Comparison of ENCODE assay signal across 21 cellular contexts in the genomic region with DNA sequence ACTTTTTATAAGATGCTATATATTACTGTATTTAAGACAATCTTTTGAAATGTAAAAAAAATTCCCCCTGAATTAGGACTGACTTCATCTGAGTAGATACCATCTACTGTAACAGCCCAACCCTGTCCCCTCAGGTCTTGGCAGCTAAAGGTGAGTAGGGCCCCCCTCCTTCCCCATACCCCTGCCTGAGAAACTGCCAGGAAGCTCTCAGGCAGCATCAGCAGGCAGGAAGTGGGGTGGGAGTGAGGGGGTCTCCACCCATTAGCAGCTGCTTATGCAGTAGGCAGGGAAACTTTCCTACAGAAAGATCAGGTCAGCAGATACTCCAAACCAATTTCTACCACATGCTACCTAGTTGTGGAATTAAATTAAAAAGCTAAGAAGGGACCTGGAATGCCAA.
"Had no signal": no experiment of that assay in that cellular context is flagged by ENCODE, and none has a peak within 500 bp of the region (broad histone marks: within the 10 kb centered on the region; RNA-seq: fewer than 3 reads in every experiment).

No MANE protein-coding gene starts in this region.

- DNase-seq: cortex of kidney; dorsolateral prefrontal cortex; effector memory CD8-positive, alpha-beta T cell; foreskin keratinocyte; mammary epithelial cell; mucosa of descending colon; naive thymus-derived CD8-positive, alpha-beta T cell; nucleus accumbens; ovary; sigmoid colon; stimulated activated CD4-positive, alpha-beta T cell treated with anti-CD3 and anti-CD28 coated beads, Interleukin-2, amount 100 ng/mL, for 24 hours; stimulated activated CD4-positive, alpha-beta T cell treated with anti-CD3 and anti-CD28 coated beads, Interleukin-4, amount 100 ng/mL, for 4 hours; stimulated activated naive B cell treated with anti-CD40 and anti-IgM and Interleukin-4, amounts not matched to agents 10 μg/mL and 1 μg/mL and 100 μg/mL, for 72 hours; stimulated activated naive CD8-positive, alpha-beta T cell treated with anti-CD3 and anti-CD28 coated beads, Interleukin-15, amount 100 ng/mL, for 72 hours; testis; transverse colon had no signal

- H3K27me3 ChIP-seq: hepatocyte, neural progenitor cell, ovary, right atrium auricular region, sigmoid colon, testis, transverse colon had no signal

- H3K27ac ChIP-seq: dorsolateral prefrontal cortex, foreskin keratinocyte, hepatocyte, neural progenitor cell, ovary, right atrium auricular region, sigmoid colon, skin epidermis, testis, transverse colon had no signal

- H3K4me3 ChIP-seq: dorsolateral prefrontal cortex, hepatocyte, mucosa of descending colon, neural progenitor cell, ovary, right atrium auricular region, sigmoid colon, skin epidermis, testis, transverse colon had no signal

- H3K27ac Mint-ChIP-seq: effector memory CD8-positive, alpha-beta T cell; naive thymus-derived CD8-positive, alpha-beta T cell; neural progenitor cell; stimulated activated naive B cell treated with anti-CD40 and anti-IgM and Interleukin-4, amounts not matched to agents 10 μg/mL and 1 μg/mL and 100 μg/mL, for 72 hours; stimulated activated naive CD8-positive, alpha-beta T cell treated with anti-CD3 and anti-CD28 coated beads, Interleukin-15, amount 100 ng/mL, for 72 hours had no signal

- H3K9me3 ChIP-seq: mucosa of descending colon, ovary, right atrium auricular region, sigmoid colon, testis, transverse colon had no signal

- H3K4me3 Mint-ChIP-seq: effector memory CD8-positive, alpha-beta T cell; naive thymus-derived CD8-positive, alpha-beta T cell; neural progenitor cell; stimulated activated naive B cell treated with anti-CD40 and anti-IgM and Interleukin-4, amounts not matched to agents 10 μg/mL and 1 μg/mL and 100 μg/mL, for 72 hours; stimulated activated naive CD8-positive, alpha-beta T cell treated with anti-CD3 and anti-CD28 coated beads, Interleukin-15, amount 100 ng/mL, for 72 hours had no signal

- H3K36me3 Mint-ChIP-seq: naive thymus-derived CD8-positive, alpha-beta T cell; neural progenitor cell; stimulated activated naive B cell treated with anti-CD40 and anti-IgM and Interleukin-4, amounts not matched to agents 10 μg/mL and 1 μg/mL and 100 μg/mL, for 72 hours had no signal

- H3K4me1 ChIP-seq: foreskin keratinocyte, right atrium auricular region, sigmoid colon, testis, transverse colon had no signal

- H3K36me3 ChIP-seq: neural progenitor cell, ovary, right atrium auricular region, sigmoid colon, transverse colon had no signal

- H3K27me3 Mint-ChIP-seq: effector memory CD8-positive, alpha-beta T cell; stimulated activated naive CD8-positive, alpha-beta T cell treated with anti-CD3 and anti-CD28 coated beads, Interleukin-15, amount 100 ng/mL, for 72 hours had no signal

- H3K9me3 Mint-ChIP-seq: effector memory CD8-positive, alpha-beta T cell; neural progenitor cell; stimulated activated naive CD8-positive, alpha-beta T cell treated with anti-CD3 and anti-CD28 coated beads, Interleukin-15, amount 100 ng/mL, for 72 hours had no signal

- H3K4me1 Mint-ChIP-seq: naive thymus-derived CD8-positive, alpha-beta T cell; neural progenitor cell; stimulated activated naive B cell treated with anti-CD40 and anti-IgM and Interleukin-4, amounts not matched to agents 10 μg/mL and 1 μg/mL and 100 μg/mL, for 72 hours; stimulated activated naive CD8-positive, alpha-beta T cell treated with anti-CD3 and anti-CD28 coated beads, Interleukin-15, amount 100 ng/mL, for 72 hours had no signal

- ATAC-seq: effector memory CD8-positive, alpha-beta T cell; foreskin keratinocyte; left lobe of liver; mucosa of descending colon; naive thymus-derived CD8-positive, alpha-beta T cell; stimulated activated naive B cell treated with anti-CD40 and anti-IgM and Interleukin-4, amounts not matched to agents 10 μg/mL and 1 μg/mL and 100 μg/mL, for 72 hours; stimulated activated naive CD8-positive, alpha-beta T cell treated with anti-CD3 and anti-CD28 coated beads, Interleukin-15, amount 100 ng/mL, for 72 hours had no signal
